8 cellular contexts compared by ENCODE assay signal in genomic region chr14:50060871-50061663, GRCh38. TPM values are rescaled to one million over a fixed set of nuclear protein-coding genes. Genes with fewer than 3 reads are reported as not detected.
DNase-seq lines count a peak whose midpoint lies in the region; ATAC-seq, FAIRE-seq and TF ChIP-seq lines count a peak whose summit lies in the region.

No MANE protein-coding gene starts in this region.

- no peak for FAIRE-seq in GM19239 (lab: Jason Lieb, UNC)

- peaks cover 4% of the 10 kb centered on the region for H3K27me3 Mint-ChIP-seq in nephron progenitor cell (ENCODE audit: low read depth, poor library complexity)

- H3K4me3 ChIP-seq in BJ (ENCODE audit: low read depth, low read length) (no peak overlapping the region), fibroblast of mammary gland (ENCODE audit: control insufficient read depth, low read depth, low read length) (no peak overlapping the region)

- H3K36me3 Mint-ChIP-seq in nephron progenitor cell (ENCODE audit: low read depth) = no peaks in the 10 kb centered on the region

- CTCF ChIA-PET in BJ (lab: Yijun Ruan, JAX) = interaction anchor here (0.7 to 4.0 kb wide), 9 partner anchors 16 to 209 kb away, joined by 3 to 25 read pairs (median 4); partner anchors contain the start of gene NEMF

- H3K9me3 Mint-ChIP-seq in nephron progenitor cell = no peaks in the 10 kb centered on the region

- no peaks in the 10 kb centered on the region for H3K36me3 ChIP-seq in BJ (ENCODE audit: control insufficient read depth, insufficient read depth, low read length)

- ATAC-seq in GM21390 (IDR thresholded peaks at IDR 0.05; ENCODE audit: unreplicated experiment) = peak; percentile 24
- no peak for ATAC-seq in HG03521 (IDR thresholded peaks at IDR 0.05; ENCODE audit: unreplicated experiment)

- DNase-seq in BJ (ENCODE audit: low read depth) (peak; percentile 76), NCI-H2171 treated with DMSO at 0.1 percent for 48 hours (lab: John Stamatoyannopoulos, UW) (peak; percentile 49), fibroblast of mammary gland (ENCODE audit: low read depth) (peak; percentile 95), nephron progenitor cell (no peak), GM19239 (ENCODE audit: insufficient read length, low spot score) (no peak)
- DNase-seq in activated T-cell treated with anti-CD3 and anti-CD28 coated beads, Interleukin-2, amount 50 U/mL, for 48 hours = peak; percentile 72

- peaks cover 63% of the 10 kb centered on the region for H3K4me1 Mint-ChIP-seq in nephron progenitor cell

- POLR2A ChIA-PET in BJ (lab: Charles Lee) = interaction anchor here (1.0 kb wide), 1 partner anchor 198 kb away, joined by 3 read pairs; no protein-coding TSS in a partner anchor

- H3K27me3 ChIP-seq in BJ (ENCODE audit: control insufficient read depth, insufficient read depth, low read length) = no peaks in the 10 kb centered on the region

- TF ChIP-seq CTCF in BJ (IDR thresholded peaks at IDR 0.05; ENCODE audit: insufficient read depth, low read depth, low read length) = peak; percentile 26; the same call in 1 of the 2 replicates
- TF ChIP-seq CTCF in fibroblast of mammary gland (conservative IDR thresholded peaks at IDR 0.05; ENCODE audit: control insufficient read depth, insufficient read depth, low read depth, low read length) = peak; percentile 31
- no peak for TF ChIP-seq CTCF in nephron progenitor cell (IDR thresholded peaks at IDR 0.05)

- peak overlapping the region; percentile 41 for H3K4me3 Mint-ChIP-seq in nephron progenitor cell

- H3K27ac Mint-ChIP-seq in nephron progenitor cell = peak overlapping the region; percentile 69

RNA-seq across cellular contexts. Expression of gene VCPKMT, which starts 55.3 kb away (rescaled TPM):
- polyA plus RNA-seq in BJ (2011; rRNA removed) = 3.8 and 5.3 TPM in 2 replicates
- polyA minus RNA-seq in BJ (2011; rRNA and poly(A)+ RNA removed) = 1.5 and 1.7 TPM in 2 replicates

Comparison
In these comparisons a context has a peak if more than half of its experiments do, and no peak if none do; other contexts are left out.
1. DNase-seq: peak in BJ (single experiment), NCI-H2171 treated with DMSO at 0.1 percent for 48 hours (single experiment), activated T-cell treated with anti-CD3 and anti-CD28 coated beads, Interleukin-2, amount 50 U/mL, for 48 hours (2 of 2) and fibroblast of mammary gland (single experiment); none in nephron progenitor cell (single experiment) and GM19239 (single experiment).